15 cellular contexts compared by ENCODE assay signal in the genomic region with DNA sequence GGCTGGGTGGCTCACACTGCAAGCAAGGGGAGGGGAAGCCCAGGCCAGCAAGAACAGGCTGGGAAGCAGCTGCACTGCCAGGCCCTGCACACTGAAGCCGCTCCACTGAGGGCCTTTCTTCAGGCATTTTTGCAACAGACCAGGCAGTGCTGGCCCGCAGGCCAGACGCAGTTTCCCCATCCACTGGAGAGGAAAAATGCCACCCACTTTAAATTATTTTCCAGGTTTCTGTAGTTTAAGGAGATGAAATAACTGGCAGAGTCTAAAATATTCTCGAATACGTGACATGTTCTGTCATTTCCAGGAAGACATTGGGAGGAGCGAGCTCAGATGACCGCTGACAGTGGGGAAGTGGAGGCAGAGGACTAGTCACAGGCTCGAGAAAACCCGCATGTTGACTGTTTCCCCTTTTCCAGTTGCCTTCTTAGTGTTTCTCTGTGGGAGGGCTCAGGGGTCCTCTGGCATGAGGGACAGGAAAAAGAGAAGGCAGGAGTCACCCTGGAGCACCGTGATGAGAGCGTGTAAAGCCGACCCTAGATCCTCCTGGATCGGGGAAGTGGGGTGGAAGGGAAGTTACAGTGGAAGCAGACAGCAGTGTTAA. TPM values are rescaled to one million over a fixed set of nuclear protein-coding genes. Genes with fewer than 3 reads are reported as not detected.
A peak's percentile ranks its signal among the peaks of the same experiment; 100 is the strongest.
DNase-seq lines count a peak whose midpoint lies in the region; ATAC-seq lines count a peak whose summit lies in the region.
"Had no signal": no experiment of that assay in that cellular context is flagged by ENCODE, and none has a peak within 500 bp of the region (broad histone marks: within the 10 kb centered on the region; RNA-seq: fewer than 3 reads in every experiment).

No MANE protein-coding gene starts in this region.

- whole genome bisulfite sequencing in neuronal stem cell (ENCODE audit: extremely low coverage in 2 of 2, insufficient read length in 2 of 2, insufficient replicate concordance in 1 of 2), 2 donors = no CpG with 5 or more reads among the region's 13 CpGs

- H3K27ac Mint-ChIP-seq in T-helper 17 cell = peak overlapping the region; percentile 16
- H3K27ac Mint-ChIP-seq: activated naive CD8-positive, alpha-beta T cell had no signal

- peak overlapping the region; percentile 37 for H3K27ac ChIP-seq in neuronal stem cell (replicated peaks; ENCODE audit: low read length)
- H3K27ac ChIP-seq: psoas muscle had no signal

- no peaks in the 10 kb centered on the region for H3K79me1 ChIP-seq in neuronal stem cell (ENCODE audit: low read depth, low read length)

- H2BK5ac ChIP-seq in neuronal stem cell (ENCODE audit: low read length) = no peak overlapping the region

- ATAC-seq in T-helper 17 cell (no peak), left ventricle myocardium superior (peak; percentile 73), GM18870 (IDR thresholded peaks at IDR 0.05; ENCODE audit: unreplicated experiment) (no peak)
- ATAC-seq: psoas muscle had no signal

- no peak overlapping the region for H2AFZ ChIP-seq in neuronal stem cell (ENCODE audit: low read length)

- peaks cover 0 to 11% of the 10 kb centered on the region in 2 donors for H3K4me1 ChIP-seq in neuronal stem cell (ENCODE audit: control insufficient read depth in 2 of 2, insufficient read depth in 1 of 2, low read depth in 1 of 2, low read length in 2 of 2)
- H3K4me1 ChIP-seq: breast epithelium, psoas muscle, tibial nerve had no signal

- H2AK5ac ChIP-seq in neuronal stem cell (ENCODE audit: low read depth, low read length) = no peak overlapping the region

- H3K4ac ChIP-seq in neuronal stem cell (ENCODE audit: low read length) = no peak overlapping the region

- no peak overlapping the region for H3K4me2 ChIP-seq in neuronal stem cell (ENCODE audit: insufficient read depth, low read length, poor library complexity, severe bottlenecking)

- no peak overlapping the region for H4K8ac ChIP-seq in neuronal stem cell (ENCODE audit: low read depth, low read length)

- H2BK12ac ChIP-seq in neuronal stem cell (ENCODE audit: low read length) = no peak overlapping the region

- H3K9me3 ChIP-seq in T-helper 17 cell (ENCODE audit: control insufficient read depth, low read length, poor library complexity, severe bottlenecking) = no peaks in the 10 kb centered on the region
- no peaks in the 10 kb centered on the region for H3K9me3 ChIP-seq in neuronal stem cell (replicated peaks in 1 of 2; ENCODE audit: control insufficient read depth in 2 of 2, insufficient read depth in 1 of 2, low read depth in 1 of 2, low read length in 2 of 2)
- H3K9me3 ChIP-seq: breast epithelium, psoas muscle, tibial nerve had no signal

- no peak overlapping the region for H2BK15ac ChIP-seq in neuronal stem cell (ENCODE audit: low read length)

- no peak overlapping the region for H3K4me3 Mint-ChIP-seq in T-helper 17 cell
- H3K4me3 Mint-ChIP-seq: activated naive CD8-positive, alpha-beta T cell had no signal

- no peaks in the 10 kb centered on the region for H3K27me3 ChIP-seq in neuronal stem cell (ENCODE audit: control insufficient read depth in 3 of 3, insufficient read depth in 3 of 3, low read depth in 1 of 3, low read length in 3 of 3)
- H3K27me3 ChIP-seq: breast epithelium, tibial nerve had no signal

- DNase-seq in ELF-1 (ENCODE audit: low read depth, low spot score) (peak; percentile 51), T-helper 17 cell (no peak), left ventricle myocardium superior (no peak), neuronal stem cell (ENCODE audit: low spot score) (peak; percentile 24), GM19238 (ENCODE audit: insufficient read length, low spot score) (no peak), superior temporal gyrus (ENCODE audit: extremely low spot score) (no peak)
- no peak for DNase-seq in activated CD4-positive, alpha-beta T cell treated with anti-CD3 and anti-CD28 coated beads, Interleukin-2, amount 50 U/mL, for 1 hour
- DNase-seq: NCI-H1436 treated with DMSO at 0.1 percent for 48 hours; NCI-H226; psoas muscle; stimulated activated CD4-positive, alpha-beta T cell treated with anti-CD3 and anti-CD28 coated beads, Interleukin-1b, Interleukin-23, amount 100 ng/mL, for 48 hours had no signal

- H3K18ac ChIP-seq in neuronal stem cell (ENCODE audit: low read length) = peak overlapping the region; percentile 52

- peak overlapping the region; percentile 9 for H3K9ac ChIP-seq in neuronal stem cell (ENCODE audit: low read depth, low read length, poor library complexity)

- no peak overlapping the region for H3K23ac ChIP-seq in neuronal stem cell (ENCODE audit: low read depth, low read length, poor library complexity)

- no peaks in the 10 kb centered on the region for H3K4me1 Mint-ChIP-seq in T-helper 17 cell

- intact Hi-C loops in left ventricle myocardium superior (cut with micrococcal nuclease) = no loop called here

- H3K14ac ChIP-seq in neuronal stem cell (ENCODE audit: low read length) = no peak overlapping the region

- no peak overlapping the region for H4K91ac ChIP-seq in neuronal stem cell (ENCODE audit: low read depth, low read length, poor library complexity)

- no peak overlapping the region for H3K4me3 ChIP-seq in neuronal stem cell (ENCODE audit: low read length in 2 of 2)
- H3K4me3 ChIP-seq: breast epithelium, psoas muscle, tibial nerve had no signal

- no peaks in the 10 kb centered on the region for H3K36me3 Mint-ChIP-seq in T-helper 17 cell (ENCODE audit: low read depth)
- H3K36me3 Mint-ChIP-seq: activated naive CD8-positive, alpha-beta T cell had no signal

- no peak overlapping the region for H2BK120ac ChIP-seq in neuronal stem cell (ENCODE audit: low read depth, low read length)

- H3K27me3 Mint-ChIP-seq in T-helper 17 cell = peaks cover 41% of the 10 kb centered on the region
- H3K27me3 Mint-ChIP-seq: activated naive CD8-positive, alpha-beta T cell had no signal

- peaks cover 2 to 25% of the 10 kb centered on the region in 2 donors for H3K36me3 ChIP-seq in neuronal stem cell (replicated peaks in 1 of 2; ENCODE audit: control insufficient read depth in 2 of 2, insufficient read depth in 2 of 2, low read length in 2 of 2)
- H3K36me3 ChIP-seq: breast epithelium had no signal

RNA-seq across cellular contexts. Expression of gene B3GNT7, which starts 53.3 kb away (rescaled TPM):
- under 1 TPM; 0.22 to 0.37 TPM for total RNA-seq in T-helper 17 cell
- total RNA-seq in left ventricle myocardium superior = 8.1 TPM
- polyA plus RNA-seq in neuronal stem cell (2013, experiment 1 of 2) = 1.0 TPM
- 0.84 TPM for polyA plus RNA-seq in neuronal stem cell (2013, experiment 2 of 2)

Comparison
In these comparisons a context has a peak if more than half of its experiments do, and no peak if none do; other contexts are left out.
1. DNase-seq: peak in ELF-1 (single experiment) and neuronal stem cell (single experiment); none in T-helper 17 cell (0 of 3), left ventricle myocardium superior (single experiment), GM19238 (single experiment), activated CD4-positive, alpha-beta T cell treated with anti-CD3 and anti-CD28 coated beads, Interleukin-2, amount 50 U/mL, for 1 hour (single experiment) and superior temporal gyrus (single experiment).